17 cellular contexts compared by ENCODE assay signal in the genomic region with DNA sequence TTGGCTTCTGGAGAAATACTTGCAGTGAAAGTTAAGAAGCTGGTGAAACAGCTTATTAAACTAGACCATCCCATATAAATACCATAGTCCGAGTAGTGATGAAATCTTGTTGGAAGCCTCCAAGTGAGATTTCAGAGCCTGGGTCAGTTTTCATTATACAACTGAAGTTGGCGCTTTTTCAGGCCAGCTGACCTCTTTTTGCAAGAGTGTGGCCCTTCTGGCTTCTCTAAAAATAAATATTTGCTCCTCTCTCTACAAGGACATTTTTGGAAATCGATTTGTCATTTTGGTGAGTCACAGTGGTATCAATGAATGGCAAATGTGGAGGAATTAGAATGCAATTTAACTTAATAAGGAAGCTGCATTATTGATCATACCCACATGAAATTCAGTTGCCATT. TPM values are rescaled to one million over a fixed set of nuclear protein-coding genes. Genes with fewer than 3 reads are reported as not detected.
DNase-seq lines count a peak whose midpoint lies in the region; ATAC-seq and TF ChIP-seq lines count a peak whose summit lies in the region.
"Had no signal": no experiment of that assay in that cellular context is flagged by ENCODE, and none has a peak within 500 bp of the region (broad histone marks: within the 10 kb centered on the region; RNA-seq: fewer than 3 reads in every experiment).

No MANE protein-coding gene starts in this region.

- H3K27me3 Mint-ChIP-seq in T-cell = no peaks in the 10 kb centered on the region
- H3K27me3 Mint-ChIP-seq: activated CD4-positive, alpha-beta memory T cell treated with anti-CD3 and anti-CD28 coated beads, Interleukin-2, amount 10 ng/mL, durations not matched to agents 7 days and 5 days; CD8-positive, alpha-beta memory T cell had no signal

- H3K36me3 Mint-ChIP-seq in T-cell = no peaks in the 10 kb centered on the region
- H3K36me3 Mint-ChIP-seq: CD8-positive, alpha-beta memory T cell had no signal

- H3K9me3 Mint-ChIP-seq in T-cell = no peaks in the 10 kb centered on the region
- H3K9me3 Mint-ChIP-seq: activated CD4-positive, alpha-beta memory T cell treated with anti-CD3 and anti-CD28 coated beads, Interleukin-2, amount 10 ng/mL, durations not matched to agents 7 days and 5 days had no signal

- H3K27ac Mint-ChIP-seq in T-cell = no peak overlapping the region
- H3K27ac Mint-ChIP-seq: activated CD4-positive, alpha-beta memory T cell treated with anti-CD3 and anti-CD28 coated beads, Interleukin-2, amount 10 ng/mL, durations not matched to agents 7 days and 5 days; CD8-positive, alpha-beta memory T cell; progenitor cell of endocrine pancreas had no signal

- intact Hi-C loops in Right ventricle myocardium inferior (cut with DNase I) = no loop called here
- intact Hi-C loops in cardiac septum (cut with DNase I) = no loop called here

- POLR2A ChIA-PET in T-cell (lab: Charles Lee) = interaction anchor here in 1 of 2 donors (0.5 kb wide), 1 partner anchor 15 kb away, joined by 3 read pairs; no protein-coding TSS in a partner anchor

- CTCF ChIA-PET in T-cell (lab: Charles Lee) = no interaction called here

- DNase-seq in Right ventricle myocardium inferior (ENCODE audit: missing footprints) (peak; percentile 61), cardiac septum (ENCODE audit: low spot score) (no peak), fibroblast of villous mesenchyme (ENCODE audit: low read depth) (peak; percentile 55), myocyte (ENCODE audit: low read depth) (peak; percentile 70), T-cell (no peak), CD1c-positive myeloid dendritic cell (ENCODE audit: extremely low spot score) (no peak), omental fat pad (ENCODE audit: low spot score) (no peak)
- DNase-seq: activated CD4-positive, alpha-beta memory T cell treated with anti-CD3 and anti-CD28 coated beads, Interleukin-2, amount 10 ng/mL, durations not matched to agents 7 days and 5 days; CD8-positive, alpha-beta memory T cell; H7; kidney glomerular epithelial cell; NCI-H2029 treated with DMSO at 0.1 percent for 48 hours; NCI-H524 had no signal

- no peaks in the 10 kb centered on the region for H3K4me1 Mint-ChIP-seq in T-cell
- H3K4me1 Mint-ChIP-seq: activated CD4-positive, alpha-beta memory T cell treated with anti-CD3 and anti-CD28 coated beads, Interleukin-2, amount 10 ng/mL, durations not matched to agents 7 days and 5 days; CD8-positive, alpha-beta memory T cell had no signal

- no peak overlapping the region for H3K4me3 Mint-ChIP-seq in T-cell
- H3K4me3 Mint-ChIP-seq: activated CD4-positive, alpha-beta memory T cell treated with anti-CD3 and anti-CD28 coated beads, Interleukin-2, amount 10 ng/mL, durations not matched to agents 7 days and 5 days; CD8-positive, alpha-beta memory T cell had no signal

- TF ChIP-seq CTCF in fibroblast of villous mesenchyme (IDR thresholded peaks at IDR 0.05; ENCODE audit: insufficient read depth, low read depth, low read length) (no peak), omental fat pad (IDR thresholded peaks at IDR 0.05) (no peak)

- no peak overlapping the region for H3K4me3 ChIP-seq in fibroblast of villous mesenchyme (ENCODE audit: low read depth, low read length)

- ATAC-seq in Right ventricle myocardium inferior (peak; percentile 75), T-cell (replicated peaks in 1 of 4) (no peak), omental fat pad (ENCODE audit: low FRiP score) (no peak), HG03175 (IDR thresholded peaks at IDR 0.05; ENCODE audit: unreplicated experiment) (no peak)

RNA-seq across cellular contexts. Expression of a gene that starts 51.3 kb away (rescaled TPM):
- total RNA-seq in Right ventricle myocardium inferior = 25.9 TPM
- total RNA-seq in cardiac septum = 27.2 TPM
- total RNA-seq in fibroblast of villous mesenchyme = 5.2 and 13.4 TPM in 2 replicates
- total RNA-seq in myocyte = 4.7 and 5.1 TPM in 2 replicates
- 1.9 TPM for polyA plus RNA-seq in myocyte (2012)
- total RNA-seq in T-cell = under 1 TPM in 3 of 5 donors, not detected in 2; 0.03 to 0.29 (median 0.19) TPM
- total RNA-seq in omental fat pad = 10 to 100 TPM; 18.6 to 28.0 (median 23.9) TPM
- total RNA-seq: A172; activated CD4-positive, alpha-beta memory T cell treated with anti-CD3 and anti-CD28 coated beads, Interleukin-2, amount 10 ng/mL, durations not matched to agents 7 days and 5 days; CD8-positive, alpha-beta memory T cell; endothelial cell of umbilical vein had no signal
- polyA plus RNA-seq: CD8-positive, alpha-beta memory T cell had no signal

Comparison
In these comparisons a context has a peak if more than half of its experiments do, and no peak if none do; other contexts are left out.
1. DNase-seq: peak in Right ventricle myocardium inferior (single experiment), fibroblast of villous mesenchyme (single experiment) and myocyte (single experiment); none in cardiac septum (single experiment), T-cell (0 of 34), CD1c-positive myeloid dendritic cell (single experiment) and omental fat pad (single experiment).